8 cellular contexts compared by ENCODE assay signal in the genomic region with DNA sequence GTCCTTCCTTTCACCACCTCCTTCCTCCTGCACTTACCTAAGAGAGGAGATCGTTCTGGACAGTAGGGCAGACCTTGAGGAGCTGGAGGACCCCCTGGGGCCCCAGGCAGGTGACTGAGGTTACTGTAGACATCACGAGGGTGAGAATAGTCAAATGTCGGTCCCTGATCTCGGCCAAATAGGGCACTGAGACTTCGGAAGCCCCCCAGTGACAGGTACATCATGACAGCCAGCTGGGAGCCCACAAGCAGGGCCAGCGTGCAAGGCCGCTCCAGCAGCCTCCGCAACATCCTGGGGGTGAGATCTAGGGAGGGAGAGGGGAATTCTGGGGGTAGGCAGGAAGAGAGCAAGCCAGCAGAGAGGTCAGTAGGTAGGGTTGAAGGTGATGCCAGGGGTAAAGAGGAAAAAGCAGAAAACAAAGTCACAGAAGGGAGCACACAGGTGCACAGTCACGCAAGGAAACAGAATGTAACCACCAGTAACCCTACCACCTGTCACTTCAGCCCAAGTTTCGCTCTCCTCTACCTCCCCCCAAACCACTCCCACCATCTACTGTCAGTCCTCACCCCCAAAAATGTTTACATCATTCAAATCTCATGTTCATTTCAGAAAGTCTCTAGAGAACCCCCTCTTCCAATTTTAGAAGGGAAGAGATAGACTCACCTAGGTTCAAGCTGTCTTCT. TPM values are rescaled to one million over a fixed set of nuclear protein-coding genes. Genes with fewer than 3 reads are reported as not detected.
DNase-seq lines count a peak whose midpoint lies in the region; ATAC-seq lines count a peak whose summit lies in the region.

No MANE protein-coding gene starts in this region.

- intact Hi-C loops in activated CD4-positive, alpha-beta T cell treated with anti-CD3 and anti-CD28 coated beads for 36 hours (cut with DNase I, micrococcal nuclease) = loop anchor here in 1 of 2 experiments (2.0 kb wide), 1 partner anchor 17 kb away; the partner anchor contains the start of gene USP21
- intact Hi-C loops in activated T-helper 1 cell treated with anti-CD3 and anti-CD28 coated beads, Interleukin-12 subunit alpha, Interleukin-12 subunit beta, Interleukin-2, Interleukin-4 antibody, amounts not matched to agents 30 ng/mL and 10 ng/mL and 1 ng/mL, durations not matched to agents 14 hours and 24 hours and 36 hours (cut with micrococcal nuclease) = loop anchor here (2.0 kb wide), 1 partner anchor 15 kb away; no protein-coding TSS in a partner anchor

- ATAC-seq in activated CD4-positive, alpha-beta T cell treated with anti-CD3 and anti-CD28 coated beads for 36 hours = no peak
- no peak for ATAC-seq in GM21717 (IDR thresholded peaks at IDR 0.05; ENCODE audit: unreplicated experiment)
- ATAC-seq in GM21723 (IDR thresholded peaks at IDR 0.05; ENCODE audit: unreplicated experiment) = no peak

- peak overlapping the region; percentile 86 to 95 for H3K9ac ChIP-seq in stomach smooth muscle (ENCODE audit: low read length in 2 of 2)

- H3K4me3 ChIP-seq in stomach smooth muscle (ENCODE audit: low read length in 2 of 2) = peak overlapping the region; percentile 78 to 95

- DNase-seq in activated CD4-positive, alpha-beta T cell treated with anti-CD3 and anti-CD28 coated beads for 36 hours = no peak
- DNase-seq in activated CD4-positive, alpha-beta T cell treated with anti-CD3 and anti-CD28 coated beads, Interleukin-2, amount 50 U/mL, for 1 hour = no peak
- DNase-seq in activated T-helper 1 cell treated with anti-CD3 and anti-CD28 coated beads, Interleukin-12 subunit alpha, Interleukin-12 subunit beta, Interleukin-2, Interleukin-4 antibody, amounts not matched to agents 30 ng/mL and 10 ng/mL and 1 ng/mL, durations not matched to agents 14 hours and 24 hours and 36 hours (ENCODE audit: low spot score) = no peak
- no peak for DNase-seq in immature natural killer cell
- no peak for DNase-seq in NCI-H146 (lab: John Stamatoyannopoulos, UW)

- peaks cover 30 to 35% of the 10 kb centered on the region in 2 donors for H3K36me3 ChIP-seq in stomach smooth muscle (ENCODE audit: control insufficient read depth in 2 of 2, insufficient read depth in 2 of 2, low read length in 2 of 2)

- H3K36me3 Mint-ChIP-seq in activated CD4-positive, alpha-beta T cell treated with anti-CD3 and anti-CD28 coated beads for 36 hours (ENCODE audit: low read depth) = peaks cover 39% of the 10 kb centered on the region
- H3K36me3 Mint-ChIP-seq in activated T-helper 1 cell treated with anti-CD3 and anti-CD28 coated beads, Interleukin-12 subunit alpha, Interleukin-12 subunit beta, Interleukin-2, Interleukin-4 antibody, amounts not matched to agents 30 ng/mL and 10 ng/mL and 1 ng/mL, durations not matched to agents 14 hours and 24 hours and 36 hours (ENCODE audit: low read depth) = peaks cover 35% of the 10 kb centered on the region
- H3K36me3 Mint-ChIP-seq in immature natural killer cell = peaks cover 12 to 35% (median 25%) of the 10 kb centered on the region in 3 donors

- H3K27me3 Mint-ChIP-seq in activated CD4-positive, alpha-beta T cell treated with anti-CD3 and anti-CD28 coated beads for 36 hours = no peaks in the 10 kb centered on the region
- no peaks in the 10 kb centered on the region for H3K27me3 Mint-ChIP-seq in activated T-helper 1 cell treated with anti-CD3 and anti-CD28 coated beads, Interleukin-12 subunit alpha, Interleukin-12 subunit beta, Interleukin-2, Interleukin-4 antibody, amounts not matched to agents 30 ng/mL and 10 ng/mL and 1 ng/mL, durations not matched to agents 14 hours and 24 hours and 36 hours (ENCODE audit: insufficient read depth)
- H3K27me3 Mint-ChIP-seq in immature natural killer cell (ENCODE audit: low read depth in 3 of 3) = peaks cover 0 to 1% (median 0%) of the 10 kb centered on the region in 3 donors

- H3K4me3 Mint-ChIP-seq in activated CD4-positive, alpha-beta T cell treated with anti-CD3 and anti-CD28 coated beads for 36 hours = peak overlapping the region; percentile 91
- peak overlapping the region; percentile 98 for H3K4me3 Mint-ChIP-seq in activated T-helper 1 cell treated with anti-CD3 and anti-CD28 coated beads, Interleukin-12 subunit alpha, Interleukin-12 subunit beta, Interleukin-2, Interleukin-4 antibody, amounts not matched to agents 30 ng/mL and 10 ng/mL and 1 ng/mL, durations not matched to agents 14 hours and 24 hours and 36 hours
- H3K4me3 Mint-ChIP-seq in immature natural killer cell = peak overlapping the region; percentile 94 to 100 (median 100)

- POLR2A ChIA-PET in activated CD4-positive, alpha-beta T cell treated with anti-CD3 and anti-CD28 coated beads for 36 hours (lab: Charles Lee) = interaction anchor here (1.4 kb wide), 1 partner anchor 9 kb away, joined by 10 read pairs; the partner anchor contains the start of gene PPOX

- peak overlapping the region; percentile 89 for H3K27ac ChIP-seq in stomach smooth muscle (ENCODE audit: low read length)

- no peaks in the 10 kb centered on the region for H3K27me3 ChIP-seq in stomach smooth muscle (ENCODE audit: control insufficient read depth in 1 of 2, insufficient read depth in 2 of 2, low read length in 2 of 2)

- no peaks in the 10 kb centered on the region for H3K9me3 ChIP-seq in stomach smooth muscle (ENCODE audit: control insufficient read depth in 2 of 2, low read length in 2 of 2)

- H3K9me3 Mint-ChIP-seq in activated CD4-positive, alpha-beta T cell treated with anti-CD3 and anti-CD28 coated beads for 36 hours (ENCODE audit: low read depth) = no peaks in the 10 kb centered on the region
- H3K9me3 Mint-ChIP-seq in activated T-helper 1 cell treated with anti-CD3 and anti-CD28 coated beads, Interleukin-12 subunit alpha, Interleukin-12 subunit beta, Interleukin-2, Interleukin-4 antibody, amounts not matched to agents 30 ng/mL and 10 ng/mL and 1 ng/mL, durations not matched to agents 14 hours and 24 hours and 36 hours = no peaks in the 10 kb centered on the region
- H3K9me3 Mint-ChIP-seq in immature natural killer cell = no peaks in the 10 kb centered on the region

- H3K4me1 ChIP-seq in stomach smooth muscle (ENCODE audit: control insufficient read depth, insufficient read depth, low read length) = peaks cover 27% of the 10 kb centered on the region

- peak overlapping the region; percentile 98 for H3K27ac Mint-ChIP-seq in activated CD4-positive, alpha-beta T cell treated with anti-CD3 and anti-CD28 coated beads for 36 hours
- peak overlapping the region; percentile 100 for H3K27ac Mint-ChIP-seq in activated T-helper 1 cell treated with anti-CD3 and anti-CD28 coated beads, Interleukin-12 subunit alpha, Interleukin-12 subunit beta, Interleukin-2, Interleukin-4 antibody, amounts not matched to agents 30 ng/mL and 10 ng/mL and 1 ng/mL, durations not matched to agents 14 hours and 24 hours and 36 hours
- peak overlapping the region; percentile 98 to 100 (median 99) for H3K27ac Mint-ChIP-seq in immature natural killer cell

- peaks cover 44% of the 10 kb centered on the region for H3K4me1 Mint-ChIP-seq in activated CD4-positive, alpha-beta T cell treated with anti-CD3 and anti-CD28 coated beads for 36 hours
- peaks cover 58% of the 10 kb centered on the region for H3K4me1 Mint-ChIP-seq in activated T-helper 1 cell treated with anti-CD3 and anti-CD28 coated beads, Interleukin-12 subunit alpha, Interleukin-12 subunit beta, Interleukin-2, Interleukin-4 antibody, amounts not matched to agents 30 ng/mL and 10 ng/mL and 1 ng/mL, durations not matched to agents 14 hours and 24 hours and 36 hours (ENCODE audit: low read depth)
- peaks cover 55 to 68% of the 10 kb centered on the region in 2 donors for H3K4me1 Mint-ChIP-seq in immature natural killer cell

- CTCF ChIA-PET in activated CD4-positive, alpha-beta T cell treated with anti-CD3 and anti-CD28 coated beads for 36 hours (lab: Charles Lee) = interaction anchor here (0.6 to 4.1 kb wide), 5 partner anchors 9 to 45 kb away, joined by 3 to 29 read pairs (median 4); partner anchors contain the start of gene PPOX

RNA-seq across cellular contexts. Expression of gene B4GALT3, which starts 1.4 kb away (rescaled TPM):
- 10 to 100 TPM; 40.5 to 51.8 TPM for total RNA-seq in activated CD4-positive, alpha-beta T cell treated with anti-CD3 and anti-CD28 coated beads for 36 hours
- total RNA-seq in activated T-helper 1 cell treated with anti-CD3 and anti-CD28 coated beads, Interleukin-12 subunit alpha, Interleukin-12 subunit beta, Interleukin-2, Interleukin-4 antibody, amounts not matched to agents 30 ng/mL and 10 ng/mL and 1 ng/mL, durations not matched to agents 14 hours and 24 hours and 36 hours = 66.4 and 68.2 TPM in 2 replicates
- 10 to 100 TPM; 38.7 to 68.0 (median 49.6) TPM for polyA plus RNA-seq in immature natural killer cell

RNA-seq across cellular contexts. Expression of gene PPOX, which starts 9.7 kb away (rescaled TPM):
- 10 to 100 TPM; 21.5 to 28.8 TPM for total RNA-seq in activated CD4-positive, alpha-beta T cell treated with anti-CD3 and anti-CD28 coated beads for 36 hours
- total RNA-seq in activated T-helper 1 cell treated with anti-CD3 and anti-CD28 coated beads, Interleukin-12 subunit alpha, Interleukin-12 subunit beta, Interleukin-2, Interleukin-4 antibody, amounts not matched to agents 30 ng/mL and 10 ng/mL and 1 ng/mL, durations not matched to agents 14 hours and 24 hours and 36 hours = 25.1 and 26.0 TPM in 2 replicates
- polyA plus RNA-seq in immature natural killer cell = 10 to 100 TPM; 18.2 to 30.1 (median 21.9) TPM

RNA-seq across cellular contexts. Expression of gene USP21, which starts 16.6 kb away (rescaled TPM):
- total RNA-seq in activated CD4-positive, alpha-beta T cell treated with anti-CD3 and anti-CD28 coated beads for 36 hours = 10 to 100 TPM; 25.1 to 32.0 TPM
- 32.9 and 38.2 TPM in 2 replicates for total RNA-seq in activated T-helper 1 cell treated with anti-CD3 and anti-CD28 coated beads, Interleukin-12 subunit alpha, Interleukin-12 subunit beta, Interleukin-2, Interleukin-4 antibody, amounts not matched to agents 30 ng/mL and 10 ng/mL and 1 ng/mL, durations not matched to agents 14 hours and 24 hours and 36 hours
- polyA plus RNA-seq in immature natural killer cell = 10 to 100 TPM in 2 of 3 donors, 1 to 10 TPM in 1; 9.0 to 25.5 (median 14.7) TPM

RNA-seq across cellular contexts. Expression of gene UFC1, which starts 22.1 kb away (rescaled TPM):
- 10 to 100 TPM; 89.2 to 98.6 TPM for total RNA-seq in activated CD4-positive, alpha-beta T cell treated with anti-CD3 and anti-CD28 coated beads for 36 hours
- total RNA-seq in activated T-helper 1 cell treated with anti-CD3 and anti-CD28 coated beads, Interleukin-12 subunit alpha, Interleukin-12 subunit beta, Interleukin-2, Interleukin-4 antibody, amounts not matched to agents 30 ng/mL and 10 ng/mL and 1 ng/mL, durations not matched to agents 14 hours and 24 hours and 36 hours = 86.3 and 94.5 TPM in 2 replicates
- polyA plus RNA-seq in immature natural killer cell = 100 to 1,000 TPM; 174 to 219 (median 186) TPM

RNA-seq across cellular contexts. Expression of gene ADAMTS4, which starts 22.9 kb away (rescaled TPM):
- under 1 TPM; 0.40 to 0.71 TPM for total RNA-seq in activated CD4-positive, alpha-beta T cell treated with anti-CD3 and anti-CD28 coated beads for 36 hours
- 0.23 and 0.24 TPM in 2 replicates for total RNA-seq in activated T-helper 1 cell treated with anti-CD3 and anti-CD28 coated beads, Interleukin-12 subunit alpha, Interleukin-12 subunit beta, Interleukin-2, Interleukin-4 antibody, amounts not matched to agents 30 ng/mL and 10 ng/mL and 1 ng/mL, durations not matched to agents 14 hours and 24 hours and 36 hours
- under 1 TPM in 2 of 3 donors, not detected in 1; 0.10 to 0.29 TPM for polyA plus RNA-seq in immature natural killer cell
